Comparison of ENCODE assay signal across 9 cellular contexts in the genomic region with DNA sequence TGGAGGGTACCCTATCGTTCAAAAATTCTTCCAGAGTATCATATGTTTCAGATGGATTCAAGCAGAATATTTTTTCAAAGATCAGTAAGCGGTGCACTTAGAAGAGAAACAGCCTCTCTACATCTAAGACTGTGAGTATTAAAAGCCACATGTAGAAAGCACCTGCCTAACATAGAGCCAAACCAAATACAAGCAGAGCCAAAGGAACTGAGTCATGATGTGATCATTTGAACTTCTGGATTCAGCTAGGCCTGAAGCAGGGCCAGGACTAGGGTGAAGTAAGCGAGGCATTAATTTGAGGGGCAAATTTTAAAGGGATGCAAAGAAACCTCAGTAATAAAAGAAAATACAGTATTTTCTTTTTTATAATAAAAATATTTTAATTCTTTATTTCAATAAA. TPM values are rescaled to one million over a fixed set of nuclear protein-coding genes. Genes with fewer than 3 reads are reported as not detected.
DNase-seq lines count a peak whose midpoint lies in the region; ATAC-seq, FAIRE-seq and TF ChIP-seq lines count a peak whose summit lies in the region.
"Not testable (repeated sequence)": the region's sequence is repeated elsewhere in the genome, so short reads cannot be mapped to it uniquely, and the experiment has no call there.
"Had no signal": no experiment of that assay in that cellular context is flagged by ENCODE, and none has a peak within 500 bp of the region (broad histone marks: within the 10 kb centered on the region; RNA-seq: fewer than 3 reads in every experiment).

No MANE protein-coding gene starts in this region.

- H3K9me2 ChIP-seq in PC-9 (ENCODE audit: insufficient read depth), result not testable (repeated sequence)

- POLR2A ChIA-PET in PC-9 (lab: Charles Lee; ENCODE audit: unreplicated experiment), result not testable (repeated sequence)

- H3F3A ChIP-seq in PC-9 (ENCODE audit: insufficient read depth, low read depth), result not testable (repeated sequence)

- H3K27me3 Mint-ChIP-seq in activated T-helper 17 cell treated with anti-CD3 and anti-CD28 coated beads, Interleukin-2, amount 50 U/mL, for 72 hours, result peaks cover 12% of the 10 kb centered on the region

- H3K4me1 Mint-ChIP-seq in activated T-helper 17 cell treated with anti-CD3 and anti-CD28 coated beads, Interleukin-2, amount 50 U/mL, for 72 hours, result peaks cover 11% of the 10 kb centered on the region

- CTCF ChIA-PET in PC-9 (lab: Charles Lee), result not testable (repeated sequence)

- H3K27ac Mint-ChIP-seq in activated T-helper 17 cell treated with anti-CD3 and anti-CD28 coated beads, Interleukin-2, amount 50 U/mL, for 72 hours, result not testable (repeated sequence)

- not testable (repeated sequence) for H3K9me3 Mint-ChIP-seq in activated T-helper 17 cell treated with anti-CD3 and anti-CD28 coated beads, Interleukin-2, amount 50 U/mL, for 72 hours

- H3K4me2 ChIP-seq in PC-9, result 0 out of 2 replicates have a peak overlapping the region, but pooled peaks have one; percentile 21

- DNase-seq in DMS53 treated with DMSO at 0.1 percent for 48 hours (lab: John Stamatoyannopoulos, UW; ENCODE audit: unreplicated experiment) (peak; percentile 7), LoVo (ENCODE audit: low spot score) (peak; percentile 9), PC-9 (peak in 1 of 2 experiments; percentile 45), glomerular visceral epithelial cell (ENCODE audit: extremely low spot score) (peak; percentile 28), lung microvascular endothelial cell (ENCODE audit: low read depth in 2 of 2) (peak; percentile 64)
- not testable (repeated sequence) for DNase-seq in upper lobe of right lung

- H3K9me3 ChIP-seq in PC-9 (ENCODE audit: insufficient read depth, low read depth); upper lobe of right lung: not testable (repeated sequence)

- TF ChIP-seq CTCF in PC-9 (conservative IDR thresholded peaks at IDR 0.05); upper lobe of right lung (IDR thresholded peaks at IDR 0.05): not testable (repeated sequence)

- not testable (repeated sequence) for H3K4me3 ChIP-seq in PC-9, upper lobe of right lung

- H3K4me1 ChIP-seq in PC-9 (replicated peaks; ENCODE audit: insufficient read depth), result peaks cover 23% of the 10 kb centered on the region
- H3K4me1 ChIP-seq in upper lobe of right lung, result not testable (repeated sequence)

- not testable (repeated sequence) for H3K36me3 ChIP-seq in PC-9 (ENCODE audit: low read depth); upper lobe of right lung

- FAIRE-seq in colon (lab: Jason Lieb, UNC), result peak; percentile 41

- H3K4me3 Mint-ChIP-seq in activated T-helper 17 cell treated with anti-CD3 and anti-CD28 coated beads, Interleukin-2, amount 50 U/mL, for 72 hours, result not testable (repeated sequence)

- not testable (repeated sequence) for BruUV-seq in PC-9 (replicated peaks; lab: Mats Ljungman, UMichigan)

- not testable (repeated sequence) for H4K20me1 ChIP-seq in PC-9 (ENCODE audit: insufficient read depth)

- not testable (repeated sequence) for H3K36me3 Mint-ChIP-seq in activated T-helper 17 cell treated with anti-CD3 and anti-CD28 coated beads, Interleukin-2, amount 50 U/mL, for 72 hours (ENCODE audit: low read depth)

- peak; percentile 69 for ATAC-seq in activated T-helper 17 cell treated with anti-CD3 and anti-CD28 coated beads, Interleukin-2, amount 50 U/mL, for 72 hours (replicated peaks)
- ATAC-seq in upper lobe of right lung, result peak; percentile 77

- not testable (repeated sequence) for H2AFZ ChIP-seq in PC-9

- not testable (repeated sequence) for H3K79me2 ChIP-seq in PC-9 (ENCODE audit: low read depth)

- H3K27ac ChIP-seq in PC-9, upper lobe of right lung: not testable (repeated sequence)

- intact Hi-C loops in PC-9 (cut with micrococcal nuclease; ENCODE audit: unreplicated experiment); upper lobe of right lung (cut with DNase I): not testable (repeated sequence)

- H3K27me3 ChIP-seq in PC-9 (ENCODE audit: insufficient read depth, low read depth); upper lobe of right lung: not testable (repeated sequence)

RNA-seq across cellular contexts. Expression of gene CXADR, which starts 23.3 kb away (rescaled TPM):
- total RNA-seq in PC-9 (2021) (12.7 and 21.7 TPM in 2 replicates), lung microvascular endothelial cell (36.0 and 77.6 TPM in 2 replicates), upper lobe of right lung (29.0 TPM)
- under 1 TPM; 0.37 to 0.76 TPM for total RNA-seq in activated T-helper 17 cell treated with anti-CD3 and anti-CD28 coated beads, Interleukin-2, amount 50 U/mL, for 72 hours
- total RNA-seq: myocyte had no signal
